ENCODE assay signal across 8 cellular contexts in the genomic region with DNA sequence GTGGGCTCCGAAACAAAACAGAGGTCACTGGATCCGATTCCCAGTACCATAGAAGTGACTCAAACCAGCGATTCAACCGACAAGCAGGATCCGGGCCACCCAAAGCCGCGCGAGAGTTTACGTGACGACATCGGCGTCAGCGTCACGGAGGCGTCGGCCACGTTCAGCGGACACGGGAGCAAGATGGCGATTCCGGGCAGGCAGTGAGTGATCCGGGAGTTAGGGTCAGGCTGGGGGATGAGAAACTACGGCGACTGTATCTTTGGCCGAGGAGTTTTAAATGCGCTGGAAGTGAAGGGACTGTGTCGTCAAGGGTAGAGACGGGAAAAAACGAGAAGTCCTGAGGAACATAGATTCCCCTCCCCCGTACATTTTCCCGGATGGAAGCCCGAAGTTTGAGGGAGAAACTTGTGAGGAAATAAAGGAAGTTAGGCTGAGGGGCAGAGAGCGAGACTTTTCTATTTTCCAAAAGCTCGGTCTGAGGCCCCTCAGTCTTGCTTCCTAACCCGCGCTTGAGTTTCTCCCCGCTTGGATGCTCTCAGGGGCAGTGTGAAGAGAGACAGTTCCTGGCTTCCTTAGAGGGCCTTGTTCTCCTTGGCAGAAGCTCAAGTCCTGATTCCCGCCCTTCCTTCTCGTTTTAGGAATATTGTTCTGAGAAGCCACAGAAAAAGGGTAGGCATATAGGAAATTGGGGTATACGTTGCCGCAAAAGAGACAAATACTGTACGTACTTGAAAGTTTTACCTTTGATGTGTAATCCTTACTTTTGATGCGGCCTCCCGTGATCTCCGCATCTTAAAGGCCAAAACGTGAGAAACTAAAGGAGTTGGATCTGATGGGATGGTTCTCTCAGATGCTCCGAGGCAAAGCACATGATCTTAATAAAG. TPM values are rescaled to one million over a fixed set of nuclear protein-coding genes. Genes with fewer than 3 reads are reported as not detected.
DNase-seq lines count a peak whose midpoint lies in the region; ATAC-seq and TF ChIP-seq lines count a peak whose summit lies in the region.

A gene with protein sequence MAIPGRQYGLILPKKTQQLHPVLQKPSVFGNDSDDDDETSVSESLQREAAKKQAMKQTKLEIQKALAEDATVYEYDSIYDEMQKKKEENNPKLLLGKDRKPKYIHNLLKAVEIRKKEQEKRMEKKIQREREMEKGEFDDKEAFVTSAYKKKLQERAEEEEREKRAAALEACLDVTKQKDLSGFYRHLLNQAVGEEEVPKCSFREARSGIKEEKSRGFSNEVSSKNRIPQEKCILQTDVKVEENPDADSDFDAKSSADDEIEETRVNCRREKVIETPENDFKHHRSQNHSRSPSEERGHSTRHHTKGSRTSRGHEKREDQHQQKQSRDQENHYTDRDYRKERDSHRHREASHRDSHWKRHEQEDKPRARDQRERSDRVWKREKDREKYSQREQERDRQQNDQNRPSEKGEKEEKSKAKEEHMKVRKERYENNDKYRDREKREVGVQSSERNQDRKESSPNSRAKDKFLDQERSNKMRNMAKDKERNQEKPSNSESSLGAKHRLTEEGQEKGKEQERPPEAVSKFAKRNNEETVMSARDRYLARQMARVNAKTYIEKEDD (plus strand): TSS at position 156 of the 887 bp plus-strand sequence. CDS start 28 bp downstream, at position 184.

- TF ChIP-seq EP300 in suprapubic skin (IDR thresholded peaks at IDR 0.05): no peak

- H3K27me3 ChIP-seq in suprapubic skin: no peaks in the 10 kb centered on the region

- under 1% methylated on average over 32 of the region's 47 CpGs for WGBS in suprapubic skin

- H3K9me3 Mint-ChIP-seq in activated naive CD4-positive, alpha-beta T cell treated with anti-CD3 and anti-CD28 coated beads, Interleukin-2, amount 50 U/mL, for 72 hours: no peaks in the 10 kb centered on the region

- H3K4me3 ChIP-seq in suprapubic skin: peak within 1 kb of the TSS; percentile 75

- no peaks in the 10 kb centered on the region for H3K9me3 ChIP-seq in suprapubic skin

- peak within 1 kb of the TSS; percentile 99 to 100 for H3K27ac Mint-ChIP-seq in activated naive CD4-positive, alpha-beta T cell treated with anti-CD3 and anti-CD28 coated beads, Interleukin-2, amount 50 U/mL, for 72 hours

- DNase-seq in GM04503 (ENCODE audit: low read depth) (peak; percentile 74), NCI-H1105 treated with DMSO at 0.1 percent for 48 hours (lab: John Stamatoyannopoulos, UW) (peak; percentile 87), SKM-1 treated with dmso at 0.1 percent for 144 hours (lab: John Stamatoyannopoulos, UW; ENCODE audit: unreplicated experiment) (peak; percentile 89), glomerular visceral epithelial cell (ENCODE audit: extremely low spot score) (peak; percentile 93), occipital lobe (lab: John Stamatoyannopoulos, UW) (peak; percentile 89), suprapubic skin (ENCODE audit: low spot score in 2 of 2) (peak; percentile 98)
- DNase-seq in activated naive CD4-positive, alpha-beta T cell treated with anti-CD3 and anti-CD28 coated beads, Interleukin-2, amount 50 U/mL, for 72 hours (ENCODE audit: low spot score in 2 of 2): peak; percentile 92 to 95

- H3K27ac ChIP-seq in suprapubic skin: peak within 1 kb of the TSS; percentile 98

- TF ChIP-seq POLR2A in suprapubic skin (IDR thresholded peaks at IDR 0.05): peak; percentile 96 to 97

- peak; percentile 72 for ATAC-seq in HG02588 (IDR thresholded peaks at IDR 0.05; ENCODE audit: unreplicated experiment)
- ATAC-seq in activated naive CD4-positive, alpha-beta T cell treated with anti-CD3 and anti-CD28 coated beads, Interleukin-2, amount 50 U/mL, for 72 hours: peak; percentile 92 to 93

- H3K4me1 ChIP-seq in suprapubic skin: peaks cover 35% of the 10 kb centered on the region

- H3K36me3 ChIP-seq in suprapubic skin: peaks cover 9% of the 10 kb centered on the region

- TF ChIP-seq CTCF in suprapubic skin (IDR thresholded peaks at IDR 0.05): no peak

- H3K36me3 Mint-ChIP-seq in activated naive CD4-positive, alpha-beta T cell treated with anti-CD3 and anti-CD28 coated beads, Interleukin-2, amount 50 U/mL, for 72 hours: peaks cover 20 to 43% of the 10 kb centered on the region in 2 donors

RNA-seq across cellular contexts. Expression of the gene that starts here (rescaled TPM):
- 10 to 100 TPM; 22.0 to 33.6 TPM for total RNA-seq in activated naive CD4-positive, alpha-beta T cell treated with anti-CD3 and anti-CD28 coated beads, Interleukin-2, amount 50 U/mL, for 72 hours
- total RNA-seq in occipital lobe: 7.2 TPM
- total RNA-seq in suprapubic skin: 10 to 100 TPM; 18.7 to 33.5 (median 22.8) TPM

Comparison
In these comparisons a context has a peak if more than half of its experiments do, and no peak if none do; other contexts are left out.
1. Peak in every context shown above with its lines: DNase-seq, ATAC-seq, H3K4me3 ChIP-seq and H3K27ac ChIP-seq.